Comparison of ENCODE assay signal across 8 cellular contexts in genomic region chr11:61791737-61792309, GRCh38. TPM values are rescaled to one million over a fixed set of nuclear protein-coding genes. Genes with fewer than 3 reads are reported as not detected.
A peak's percentile ranks its signal among the peaks of the same experiment; 100 is the strongest.
DNase-seq lines count a peak whose midpoint lies in the region; ATAC-seq, FAIRE-seq and TF ChIP-seq lines count a peak whose summit lies in the region.

No MANE protein-coding gene starts in this region.

- H3K4me3 ChIP-seq in A673 (ENCODE audit: low read depth, low read length, poor library complexity, severe bottlenecking) = peak overlapping the region; percentile 100
- H3K4me3 ChIP-seq in GM12878 = peak overlapping the region; percentile 98
- H3K4me3 ChIP-seq in hepatocyte = peak overlapping the region; percentile 72

- H3K9ac ChIP-seq in GM12878 (ENCODE audit: control insufficient read depth, insufficient read depth, low read length) = peak overlapping the region; percentile 100

- H3K27me3 ChIP-seq in A673 (replicated peaks; ENCODE audit: insufficient read depth, low read depth, low read length, poor library complexity) (no peaks in the 10 kb centered on the region), GM12878 (replicated peaks in 1 of 2; ENCODE audit: control insufficient read depth in 2 of 2, insufficient read depth in 2 of 2, low read length in 1 of 2) (no peaks in the 10 kb centered on the region), hepatocyte (no peaks in the 10 kb centered on the region)

- no peaks in the 10 kb centered on the region for H4K20me1 ChIP-seq in GM12878 (ENCODE audit: control insufficient read depth, insufficient read depth)
- no peaks in the 10 kb centered on the region for H4K20me1 ChIP-seq in hepatocyte (ENCODE audit: insufficient read depth, poor library complexity, severe bottlenecking)

- peaks cover 7% of the 10 kb centered on the region for H3K36me3 Mint-ChIP-seq in progenitor cell of endocrine pancreas (ENCODE audit: insufficient read depth)

- H3K4me1 ChIP-seq in A673 (ENCODE audit: insufficient read depth, low read length, poor library complexity, severe bottlenecking) = peaks cover 16% of the 10 kb centered on the region
- no peaks in the 10 kb centered on the region; the same call in 1 of the 2 replicates for H3K4me1 ChIP-seq in GM12878 (ENCODE audit: control insufficient read depth, insufficient read depth, low read length)
- peaks cover 14% of the 10 kb centered on the region for H3K4me1 ChIP-seq in hepatocyte (ENCODE audit: insufficient read depth)

- H3K27ac ChIP-seq in A673 (ENCODE audit: low read depth, low read length, poor library complexity, severe bottlenecking) (peak overlapping the region; percentile 100), GM12878 (ENCODE audit: control insufficient read depth, insufficient read depth) (peak overlapping the region; percentile 100), hepatocyte (peak overlapping the region; percentile 99)

- CTCF ChIA-PET in A673 (lab: Charles Lee) (no interaction called here), GM12878 (lab: Yijun Ruan, JAX) (interaction anchor here (0.6 to 12.7 kb wide), 15 partner anchors 24 to 316 kb away, joined by 3 to 200 read pairs (median 6); partner anchors contain the start of gene BEST1)

- no peak for TF ChIP-seq EP300 in GM12878 (IDR thresholded peaks at IDR 0.05; ENCODE audit: borderline replicate concordance in 1 of 2, control insufficient read depth in 1 of 2, low read depth in 2 of 2, low read length in 2 of 2)

- FAIRE-seq in GM12892 (lab: Jason Lieb, UNC) = peak; percentile 38
- FAIRE-seq in HTR-8/SVneo (lab: Jason Lieb, UNC) = no peak
- peak; percentile 90 for FAIRE-seq in GM12878 (lab: Jason Lieb, UNC)

- in situ Hi-C loops in GM12878 (cut with MboI) = no loop called here

- 6% methylated on average over 14 of the region's 14 CpGs for WGBS in GM12878 (ENCODE audit: insufficient coverage, insufficient replicate concordance, low lambda C conversion rate, missing lambda C conversion rate)
- 5% methylated on average over 14 of the region's 14 CpGs for WGBS in hepatocyte (ENCODE audit: low lambda C conversion rate, missing lambda C conversion rate)

- POLR2A ChIA-PET in A673 (lab: Charles Lee; ENCODE audit: low non-redundant PET) (no interaction called here), GM12878 (lab: Charles Lee) (interaction anchor here (0.9 to 6.7 kb wide), 7 partner anchors 21 to 45 kb away, joined by 3 to 60 read pairs (median 3); partner anchors contain the start of genes FADS1 and MYRF)

- H2AFZ ChIP-seq in GM12878 (ENCODE audit: control insufficient read depth, low read depth, low read length) = peak overlapping the region; percentile 99
- H2AFZ ChIP-seq in hepatocyte = peak overlapping the region; percentile 89

- TF ChIP-seq POLR2A in GM12892 (IDR thresholded peaks at IDR 0.05; ENCODE audit: low read depth, low read length) = peak; percentile 77
- no peak for TF ChIP-seq POLR2A in GM12878 (IDR thresholded peaks at IDR 0.05; ENCODE audit: low read depth, low read length)

- no peak for TF ChIP-seq RAD21 in GM12878 (IDR thresholded peaks at IDR 0.05; ENCODE audit: insufficient read depth, low read depth, low read length)

- SMC1A ChIA-PET in GM12878 (lab: Charles Lee; ENCODE audit: uncharacterized antibody, unreplicated experiment) = interaction anchor here (1.4 to 8.3 kb wide), 5 partner anchors 16 to 290 kb away, joined by 3 to 91 read pairs (median 7); no protein-coding TSS in a partner anchor

- H3K4me1 Mint-ChIP-seq in progenitor cell of endocrine pancreas (ENCODE audit: low read depth) = peaks cover 13% of the 10 kb centered on the region

- ATAC-seq in GM12878 = peak; percentile 72

- H3K36me3 ChIP-seq in A673 (ENCODE audit: insufficient read depth, low read length, poor library complexity, severe bottlenecking) (peaks cover 64% of the 10 kb centered on the region), GM12878 (ENCODE audit: control insufficient read depth in 2 of 2, insufficient read depth in 2 of 2, low read length in 1 of 2) (peaks cover 21 to 24% of the 10 kb centered on the region in 2 experiments), hepatocyte (replicated peaks; ENCODE audit: insufficient read depth, low read depth) (no peaks in the 10 kb centered on the region)

- RAD21 ChIA-PET in GM12878 (lab: Charles Lee; ENCODE audit: unreplicated experiment) = interaction anchor here (0.9 to 4.5 kb wide), 9 partner anchors 9 to 320 kb away, joined by 3 to 32 read pairs (median 4); no protein-coding TSS in a partner anchor

- H3K79me2 ChIP-seq in GM12878 (ENCODE audit: control insufficient read depth, insufficient read depth, low read length) = peaks cover 66% of the 10 kb centered on the region
- peaks cover 54% of the 10 kb centered on the region for H3K79me2 ChIP-seq in hepatocyte

- peak overlapping the region; percentile 92 for H3K4me3 Mint-ChIP-seq in progenitor cell of endocrine pancreas (ENCODE audit: low read depth)

- TSS peak; percentile 83 for BruUV-seq in A673 (replicated peaks; lab: Mats Ljungman, UMichigan)
- TSS peak; percentile 89 for BruUV-seq in GM12878 (replicated peaks; lab: Mats Ljungman, UMichigan)

- H3K27ac Mint-ChIP-seq in progenitor cell of endocrine pancreas = peak overlapping the region; percentile 100

- no peaks in the 10 kb centered on the region for H3K27me3 Mint-ChIP-seq in progenitor cell of endocrine pancreas

- H3K9me2 ChIP-seq in hepatocyte (replicated peaks; ENCODE audit: insufficient read depth) = no peaks in the 10 kb centered on the region

- TF ChIP-seq CTCF in A673 (conservative IDR thresholded peaks at IDR 0.05; ENCODE audit: low read depth, low read length) (no peak), GM12878 (IDR thresholded peaks at IDR 0.05 in 2 of 3, conservative IDR thresholded peaks at IDR 0.05 in 1 of 3; ENCODE audit: control insufficient read depth in 2 of 3, extremely low read depth in 1 of 3, insufficient read depth in 1 of 3, low read depth in 3 of 3, low read length in 3 of 3) (no peak; a peak in 1 of 6 replicates), hepatocyte (IDR thresholded peaks at IDR 0.05; ENCODE audit: poor library complexity) (peak; percentile 2), progenitor cell of endocrine pancreas (IDR thresholded peaks at IDR 0.05; ENCODE audit: unreplicated experiment) (no peak)

- H3K4me2 ChIP-seq in GM12878 (ENCODE audit: control insufficient read depth, insufficient read depth) (peak overlapping the region; percentile 83), hepatocyte (peak overlapping the region; percentile 82)

- DNase-seq in A673 (ENCODE audit: low spot score) (peak; percentile 84), GM12892 (ENCODE audit: insufficient read length) (no peak), HTR-8/SVneo (ENCODE audit: insufficient read length, low spot score) (peak; percentile 71), GM12878 (ENCODE audit: low read depth, low spot score) (no peak), hepatocyte (ENCODE audit: low spot score) (peak; percentile 93), progenitor cell of endocrine pancreas (ENCODE audit: low spot score, unreplicated experiment) (peak; percentile 35), NK-92 (lab: John Stamatoyannopoulos, UW; ENCODE audit: unreplicated experiment) (no peak)

- intact Hi-C loops in A673 (cut with micrococcal nuclease; ENCODE audit: unreplicated experiment) (no loop called here), GM12878 (cut with micrococcal nuclease; ENCODE audit: unreplicated experiment) (loop anchor here (1.0 to 2.0 kb wide), 2 partner anchors 23 to 43 kb away; no protein-coding TSS in a partner anchor)

- H3K9me3 Mint-ChIP-seq in progenitor cell of endocrine pancreas (ENCODE audit: low read depth) = no peaks in the 10 kb centered on the region

- H3K9me3 ChIP-seq in A673 (ENCODE audit: low read depth, low read length, poor library complexity, severe bottlenecking) = no peaks in the 10 kb centered on the region
- H3K9me3 ChIP-seq in GM12878 (replicated peaks; ENCODE audit: control insufficient read depth, insufficient read depth, low read length) = no peaks in the 10 kb centered on the region
- H3K9me3 ChIP-seq in hepatocyte (ENCODE audit: low read depth) = no peaks in the 10 kb centered on the region

RNA-seq across cellular contexts. Expression of gene TMEM258, which starts 0.6 kb away (rescaled TPM):
- total RNA-seq in A673 (2021) = 138 and 139 TPM in 2 replicates
- polyA plus RNA-seq in GM12892 (2012; ENCODE audit: missing spikeins) = 285 TPM
- polyA plus RNA-seq in PFSK-1 (2012; ENCODE audit: insufficient read length, low read depth) = 247 TPM
- total RNA-seq in GM12878 (2013; cell fraction: nucleolus; rRNA removed) = 43.6 and 56.9 TPM in 2 replicates
- total RNA-seq in GM12878 (2014; rRNA removed) = 233 and 251 TPM in 2 replicates
- total RNA-seq in GM12878 (2014; rRNA removed; fragmentation: Illumina TruSeq; extraction: Trizol) = 202 and 218 TPM in 2 replicates
- 157 and 160 TPM in 2 replicates for total RNA-seq in GM12878 (2021)
- 130 TPM for polyA plus RNA-seq in GM12878 (2011; ENCODE audit: low read depth)
- 373 and 532 TPM in 2 replicates for polyA plus RNA-seq in GM12878 (2011; rRNA removed)
- polyA plus RNA-seq in GM12878 (2011; cell fraction: cytosol; rRNA removed) = 536 and 608 TPM in 2 replicates
- 121 and 202 TPM in 2 replicates for polyA plus RNA-seq in GM12878 (2011; cell fraction: nucleus; rRNA removed)
- 400 and 645 TPM in 2 replicates for polyA plus RNA-seq in GM12878 (2012)
- 167 and 194 TPM in 2 replicates for polyA plus RNA-seq in GM12878 (2014; fragmentation: Illumina TruSeq; extraction: Trizol)
- polyA plus RNA-seq in GM12878 (2014; fragmentation: Nextera tagmentation; extraction: Ambion mirVana) = 100 to 1,000 TPM; 800 to 840 TPM
- polyA plus RNA-seq in GM12878 (2014; rRNA removed) = 252 and 261 TPM in 2 replicates
- polyA plus RNA-seq in GM12878 (2016; fragmentation: Nextera tagmentation; extraction: Ambion mirVana) = 100 to 1,000 TPM; 390 to 393 TPM
- 208 and 236 TPM in 2 replicates for polyA minus RNA-seq in GM12878 (2011; rRNA and poly(A)+ RNA removed)
- polyA minus RNA-seq in GM12878 (2011; cell fraction: cytosol; rRNA and poly(A)+ RNA removed) = 78.8 and 105 TPM in 2 replicates
- 58.0 and 65.3 TPM in 2 replicates for polyA minus RNA-seq in GM12878 (2011; cell fraction: nucleus; rRNA and poly(A)+ RNA removed)
- 64.7 and 90.9 TPM in 2 replicates for total RNA-seq in hepatocyte
- 253 and 255 TPM in 2 replicates for polyA plus RNA-seq in hepatocyte
- total RNA-seq in progenitor cell of endocrine pancreas = 175 and 185 TPM in 2 replicates

RNA-seq across cellular contexts. Expression of gene FEN1, which starts 0.9 kb away (rescaled TPM):
- total RNA-seq in A673 (2021) (140 and 152 TPM in 2 replicates), GM12878 (2014; rRNA removed) (136 TPM in 2 replicates), GM12878 (2014; rRNA removed; fragmentation: Illumina TruSeq; extraction: Trizol) (117 and 135 TPM in 2 replicates), GM12878 (2021) (127 and 129 TPM in 2 replicates), hepatocyte (14.2 and 15.4 TPM in 2 replicates), progenitor cell of endocrine pancreas (34.4 and 36.6 TPM in 2 replicates)
- polyA plus RNA-seq in GM12892 (2012; ENCODE audit: missing spikeins) = 76.2 TPM
- 37.6 TPM for polyA plus RNA-seq in PFSK-1 (2012; ENCODE audit: insufficient read length, low read depth)
- total RNA-seq in GM12878 (2013; cell fraction: nucleolus; rRNA removed) = 16.7 and 19.0 TPM in 2 replicates
- polyA plus RNA-seq in GM12878 (2011; ENCODE audit: low read depth) = 42.9 TPM
- polyA plus RNA-seq in GM12878 (2011; rRNA removed) (94.3 and 94.4 TPM in 2 replicates), GM12878 (2014; fragmentation: Illumina TruSeq; extraction: Trizol) (92.7 and 120 TPM in 2 replicates), GM12878 (2014; fragmentation: Nextera tagmentation; extraction: Ambion mirVana) (10 to 100 TPM; 54.8 to 99.9 TPM), GM12878 (2014; rRNA removed) (110 and 130 TPM in 2 replicates), GM12878 (2016; fragmentation: Nextera tagmentation; extraction: Ambion mirVana) (100 to 1,000 TPM; 281 to 282 TPM), hepatocyte (13.6 and 21.0 TPM in 2 replicates)
- polyA plus RNA-seq in GM12878 (2011; cell fraction: cytosol; rRNA removed) = 79.0 and 88.7 TPM in 2 replicates
- polyA plus RNA-seq in GM12878 (2011; cell fraction: nucleus; rRNA removed) = 24.1 and 39.1 TPM in 2 replicates
- polyA plus RNA-seq in GM12878 (2012) = 51.3 and 51.6 TPM in 2 replicates
- 78.7 and 79.0 TPM in 2 replicates for polyA minus RNA-seq in GM12878 (2011; rRNA and poly(A)+ RNA removed)
- polyA minus RNA-seq in GM12878 (2011; cell fraction: cytosol; rRNA and poly(A)+ RNA removed) = 31.3 and 34.8 TPM in 2 replicates
- 19.6 and 36.2 TPM in 2 replicates for polyA minus RNA-seq in GM12878 (2011; cell fraction: nucleus; rRNA and poly(A)+ RNA removed)

RNA-seq across cellular contexts. Expression of gene FADS1, which starts 25.0 kb away (rescaled TPM):
- total RNA-seq in A673 (2021) (442 and 490 TPM in 2 replicates), GM12878 (2014; rRNA removed) (38.9 and 44.1 TPM in 2 replicates), GM12878 (2014; rRNA removed; fragmentation: Illumina TruSeq; extraction: Trizol) (37.5 and 42.3 TPM in 2 replicates), GM12878 (2021) (45.5 and 49.2 TPM in 2 replicates), hepatocyte (151 and 159 TPM in 2 replicates), progenitor cell of endocrine pancreas (114 and 121 TPM in 2 replicates)
- 17.8 TPM for polyA plus RNA-seq in GM12892 (2012; ENCODE audit: missing spikeins)
- 59.6 TPM for polyA plus RNA-seq in PFSK-1 (2012; ENCODE audit: insufficient read length, low read depth)
- total RNA-seq in GM12878 (2013; cell fraction: nucleolus; rRNA removed) = 70.4 and 77.9 TPM in 2 replicates
- 9.2 TPM for polyA plus RNA-seq in GM12878 (2011; ENCODE audit: low read depth)
- polyA plus RNA-seq in GM12878 (2011; rRNA removed) (69.1 and 73.9 TPM in 2 replicates), GM12878 (2014; fragmentation: Illumina TruSeq; extraction: Trizol) (39.1 and 47.2 TPM in 2 replicates), GM12878 (2014; fragmentation: Nextera tagmentation; extraction: Ambion mirVana) (10 to 100 TPM in 1 of 2 experiments, 1 to 10 TPM in 1; 8.8 to 14.6 TPM), GM12878 (2014; rRNA removed) (32.7 and 34.6 TPM in 2 replicates), GM12878 (2016; fragmentation: Nextera tagmentation; extraction: Ambion mirVana) (10 to 100 TPM; 47.7 to 49.5 TPM), hepatocyte (218 and 230 TPM in 2 replicates)
- 58.3 and 63.7 TPM in 2 replicates for polyA plus RNA-seq in GM12878 (2011; cell fraction: cytosol; rRNA removed)
- polyA plus RNA-seq in GM12878 (2011; cell fraction: nucleus; rRNA removed) = 41.9 and 45.9 TPM in 2 replicates
- polyA plus RNA-seq in GM12878 (2012) = 13.8 and 20.9 TPM in 2 replicates
- 79.7 and 106 TPM in 2 replicates for polyA minus RNA-seq in GM12878 (2011; rRNA and poly(A)+ RNA removed)
- 32.2 and 57.0 TPM in 2 replicates for polyA minus RNA-seq in GM12878 (2011; cell fraction: cytosol; rRNA and poly(A)+ RNA removed)
- polyA minus RNA-seq in GM12878 (2011; cell fraction: nucleus; rRNA and poly(A)+ RNA removed) = 33.6 and 63.5 TPM in 2 replicates

RNA-seq across cellular contexts. Expression of gene FADS2, which starts 36.3 kb away (rescaled TPM):
- total RNA-seq in A673 (2021) = 1,097 and 1,272 TPM in 2 replicates
- 82.0 TPM for polyA plus RNA-seq in GM12892 (2012; ENCODE audit: missing spikeins)
- polyA plus RNA-seq in PFSK-1 (2012; ENCODE audit: insufficient read length, low read depth) = 10.7 TPM
- total RNA-seq in GM12878 (2013; cell fraction: nucleolus; rRNA removed) = 213 and 225 TPM in 2 replicates
- total RNA-seq in GM12878 (2014; rRNA removed) = 156 and 158 TPM in 2 replicates
- 142 and 152 TPM in 2 replicates for total RNA-seq in GM12878 (2014; rRNA removed; fragmentation: Illumina TruSeq; extraction: Trizol)
- total RNA-seq in GM12878 (2021) = 294 and 315 TPM in 2 replicates
- 88.1 TPM for polyA plus RNA-seq in GM12878 (2011; ENCODE audit: low read depth)
- 165 and 313 TPM in 2 replicates for polyA plus RNA-seq in GM12878 (2011; rRNA removed)
- polyA plus RNA-seq in GM12878 (2011; cell fraction: cytosol; rRNA removed) = 385 and 386 TPM in 2 replicates
- polyA plus RNA-seq in GM12878 (2011; cell fraction: nucleus; rRNA removed) = 355 and 386 TPM in 2 replicates
- polyA plus RNA-seq in GM12878 (2012) = 145 and 173 TPM in 2 replicates
- 312 and 333 TPM in 2 replicates for polyA plus RNA-seq in GM12878 (2014; fragmentation: Illumina TruSeq; extraction: Trizol)
- 1 to 10 TPM; 3.3 to 6.4 TPM for polyA plus RNA-seq in GM12878 (2014; fragmentation: Nextera tagmentation; extraction: Ambion mirVana)
- polyA plus RNA-seq in GM12878 (2014; rRNA removed) = 188 and 204 TPM in 2 replicates
- 10 to 100 TPM; 92.1 to 92.7 TPM for polyA plus RNA-seq in GM12878 (2016; fragmentation: Nextera tagmentation; extraction: Ambion mirVana)
- 615 and 704 TPM in 2 replicates for polyA minus RNA-seq in GM12878 (2011; rRNA and poly(A)+ RNA removed)
- polyA minus RNA-seq in GM12878 (2011; cell fraction: cytosol; rRNA and poly(A)+ RNA removed) = 158 and 174 TPM in 2 replicates
- polyA minus RNA-seq in GM12878 (2011; cell fraction: nucleus; rRNA and poly(A)+ RNA removed) = 88.4 and 155 TPM in 2 replicates
- 256 and 317 TPM in 2 replicates for total RNA-seq in hepatocyte
- 277 and 356 TPM in 2 replicates for polyA plus RNA-seq in hepatocyte
- 399 and 402 TPM in 2 replicates for total RNA-seq in progenitor cell of endocrine pancreas

RNA-seq across cellular contexts. Expression of gene MYRF, which starts 39.4 kb away (rescaled TPM):
- total RNA-seq in A673 (2021) (11.2 and 14.6 TPM in 2 replicates), GM12878 (2014; rRNA removed) (1.0 and 1.1 TPM in 2 replicates), GM12878 (2014; rRNA removed; fragmentation: Illumina TruSeq; extraction: Trizol) (0.27 and 0.60 TPM in 2 replicates), GM12878 (2021) (2.0 and 3.1 TPM in 2 replicates), hepatocyte (42.2 and 57.3 TPM in 2 replicates), progenitor cell of endocrine pancreas (117 and 128 TPM in 2 replicates)
- 2.2 TPM for polyA plus RNA-seq in GM12892 (2012; ENCODE audit: missing spikeins)
- polyA plus RNA-seq in PFSK-1 (2012; ENCODE audit: insufficient read length, low read depth) = 9.3 TPM
- 24.0 and 28.0 TPM in 2 replicates for total RNA-seq in GM12878 (2013; cell fraction: nucleolus; rRNA removed)
- 1.1 TPM for polyA plus RNA-seq in GM12878 (2011; ENCODE audit: low read depth)
- polyA plus RNA-seq in GM12878 (2011; rRNA removed) (9.6 and 15.6 TPM in 2 replicates), GM12878 (2014; fragmentation: Illumina TruSeq; extraction: Trizol) (0.93 and 1.2 TPM in 2 replicates), GM12878 (2014; fragmentation: Nextera tagmentation; extraction: Ambion mirVana) (under 1 TPM; 0.33 to 0.55 TPM), GM12878 (2014; rRNA removed) (1.7 TPM in 2 replicates), GM12878 (2016; fragmentation: Nextera tagmentation; extraction: Ambion mirVana) (under 1 TPM; 0.50 to 0.64 TPM), hepatocyte (96.7 and 115 TPM in 2 replicates)
- polyA plus RNA-seq in GM12878 (2011; cell fraction: cytosol; rRNA removed) = 24.7 and 27.8 TPM in 2 replicates
- polyA plus RNA-seq in GM12878 (2011; cell fraction: nucleus; rRNA removed) = 201 and 207 TPM in 2 replicates
- 1.7 and 2.1 TPM in 2 replicates for polyA plus RNA-seq in GM12878 (2012)
- 14.6 and 28.9 TPM in 2 replicates for polyA minus RNA-seq in GM12878 (2011; rRNA and poly(A)+ RNA removed)
- 17.6 and 22.6 TPM in 2 replicates for polyA minus RNA-seq in GM12878 (2011; cell fraction: cytosol; rRNA and poly(A)+ RNA removed)
- polyA minus RNA-seq in GM12878 (2011; cell fraction: nucleus; rRNA and poly(A)+ RNA removed) = 38.2 and 54.2 TPM in 2 replicates

Comparison
In these comparisons a context has a peak if more than half of its experiments do, and no peak if none do; other contexts are left out.
1. DNase-seq: peak in A673 (single experiment), HTR-8/SVneo (single experiment), hepatocyte (single experiment) and progenitor cell of endocrine pancreas (single experiment); none in GM12892 (single experiment), GM12878 (single experiment) and NK-92 (single experiment).
2. Peak in every context shown above with its lines, with median percentiles within 50 percentile points of each other: H3K27ac ChIP-seq and H3K4me3 ChIP-seq.